Comparison of ENCODE assay signal across 8 cellular contexts in the genomic region with DNA sequence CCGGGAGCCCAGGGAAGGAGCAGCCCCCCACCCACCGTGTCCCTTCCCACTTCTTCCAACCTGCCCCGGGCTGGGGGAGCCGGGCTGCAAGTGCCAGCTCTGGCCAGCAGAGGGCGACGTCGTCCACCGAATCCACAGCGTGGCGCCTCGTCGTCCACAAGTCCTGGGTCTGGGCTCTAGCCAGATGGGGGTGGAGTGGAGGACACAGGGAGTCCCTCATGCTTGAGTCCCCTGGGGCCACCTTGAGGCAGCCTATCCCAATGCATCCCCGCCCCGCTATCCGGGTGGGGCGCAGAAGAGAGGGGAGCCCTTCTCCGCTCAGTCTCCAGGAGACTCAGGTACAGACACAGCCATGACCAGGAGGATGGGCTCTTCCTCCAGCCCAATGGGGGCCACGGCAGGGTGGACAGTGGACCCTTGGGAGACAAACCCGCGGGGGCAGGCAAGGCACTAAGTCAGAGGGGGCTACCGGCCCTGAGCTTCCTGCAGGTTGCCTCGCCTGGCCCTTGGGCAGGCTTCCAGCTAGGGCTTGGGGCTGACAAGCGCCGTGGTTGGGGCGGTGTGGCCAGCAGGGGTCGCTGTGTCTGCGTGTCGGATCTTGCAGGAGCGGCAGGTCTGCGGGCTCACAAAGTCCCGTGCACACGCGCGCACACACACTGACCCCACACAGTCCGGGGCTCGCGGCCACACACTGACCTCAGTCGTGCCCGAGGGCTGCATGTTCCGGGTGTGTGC. TPM values are rescaled to one million over a fixed set of nuclear protein-coding genes. Genes with fewer than 3 reads are reported as not detected.
DNase-seq lines count a peak whose midpoint lies in the region; ATAC-seq, FAIRE-seq and TF ChIP-seq lines count a peak whose summit lies in the region.

No MANE protein-coding gene starts in this region.

- H3K4me3 Mint-ChIP-seq in HFFc6 (peak overlapping the region; percentile 76), astrocyte (ENCODE audit: unreplicated experiment) (peak overlapping the region; percentile 60)

- no peaks in the 10 kb centered on the region for H3K9me2 ChIP-seq in hepatocyte (replicated peaks; ENCODE audit: insufficient read depth)

- TF ChIP-seq CTCF in HFFc6 (IDR thresholded peaks at IDR 0.05) (peak; percentile 93), astrocyte (IDR thresholded peaks at IDR 0.05; ENCODE audit: insufficient read depth, low read depth, low read length) (peak; percentile 69), hepatocyte (IDR thresholded peaks at IDR 0.05; ENCODE audit: poor library complexity) (peak; percentile 78)

- H3K4me2 ChIP-seq in astrocyte (ENCODE audit: low read length) (peak overlapping the region; percentile 87), hepatocyte (peak overlapping the region; percentile 93)

- 4% methylated on average over 40 of the region's 40 CpGs for WGBS in hepatocyte (ENCODE audit: low lambda C conversion rate, missing lambda C conversion rate)
- WGBS in aorta, 2 donors: 2% methylated on average over 40 of the region's 40 CpGs

- no peak overlapping the region for H3K27ac ChIP-seq in astrocyte (ENCODE audit: low read depth, low read length)
- H3K27ac ChIP-seq in hepatocyte: no peak overlapping the region
- H3K27ac ChIP-seq in aorta (ENCODE audit: low read depth in 1 of 2, low read length in 2 of 2): no peak overlapping the region

- intact Hi-C loops in aorta (cut with DNase I): loop anchor here (2.0 to 10.0 kb wide), 5 partner anchors 90 to 208 kb away; a partner anchor contains a TSS

- H3K36me3 ChIP-seq in astrocyte (ENCODE audit: insufficient read depth, low read length): no peaks in the 10 kb centered on the region
- no peaks in the 10 kb centered on the region for H3K36me3 ChIP-seq in hepatocyte (replicated peaks; ENCODE audit: insufficient read depth, low read depth)
- H3K36me3 ChIP-seq in aorta (ENCODE audit: control insufficient read depth in 1 of 2, insufficient read depth in 2 of 2, low read length in 1 of 2): no peaks in the 10 kb centered on the region

- peak; percentile 93 for ATAC-seq in aorta (ENCODE audit: low FRiP score)

- H3K27ac Mint-ChIP-seq in HFFc6: no peak overlapping the region
- no peak overlapping the region for H3K27ac Mint-ChIP-seq in astrocyte (ENCODE audit: unreplicated experiment)

- H3K9me3 ChIP-seq in astrocyte (ENCODE audit: insufficient read depth, low read depth, low read length): no peaks in the 10 kb centered on the region
- H3K9me3 ChIP-seq in hepatocyte (ENCODE audit: low read depth): no peaks in the 10 kb centered on the region
- no peaks in the 10 kb centered on the region for H3K9me3 ChIP-seq in aorta (ENCODE audit: control insufficient read depth, low read length)

- DNase-seq in ELR (ENCODE audit: low read depth) (peak; percentile 85), HFFc6 (peak; percentile 71), NCI-H1436 treated with DMSO at 0.1 percent for 48 hours (lab: John Stamatoyannopoulos, UW) (peak; percentile 43), T-helper 22 cell (ENCODE audit: low read depth) (peak; percentile 70), astrocyte (ENCODE audit: low read depth) (peak; percentile 56), hepatocyte (ENCODE audit: low spot score) (peak; percentile 92), retina (peak; percentile 97), aorta (peak; percentile 95 to 98)

- H3K79me2 ChIP-seq in astrocyte (ENCODE audit: insufficient read depth, low read length) (no peaks in the 10 kb centered on the region), hepatocyte (no peaks in the 10 kb centered on the region)

- H3K27me3 ChIP-seq in astrocyte (ENCODE audit: insufficient read depth, low read length): peaks cover 23% of the 10 kb centered on the region
- H3K27me3 ChIP-seq in hepatocyte: peaks cover 21% of the 10 kb centered on the region
- H3K27me3 ChIP-seq in aorta (ENCODE audit: control insufficient read depth in 1 of 2, insufficient read depth in 2 of 2, low read length in 1 of 2): no peaks in the 10 kb centered on the region

- H3K27me3 Mint-ChIP-seq in HFFc6 (ENCODE audit: insufficient read depth) (peaks cover 20% of the 10 kb centered on the region), astrocyte (ENCODE audit: low read depth, unreplicated experiment) (peaks cover 44% of the 10 kb centered on the region)

- peak overlapping the region; percentile 16 for H3K9ac ChIP-seq in astrocyte (ENCODE audit: low read length)

- H3K4me1 ChIP-seq in astrocyte (ENCODE audit: insufficient read depth, low read length) (peaks cover 7% of the 10 kb centered on the region), hepatocyte (ENCODE audit: insufficient read depth) (peaks cover 7% of the 10 kb centered on the region), aorta (ENCODE audit: control insufficient read depth in 1 of 2, insufficient read depth in 2 of 2, low read length in 2 of 2) (no peaks in the 10 kb centered on the region)

- FAIRE-seq in astrocyte (lab: Jason Lieb, UNC): no peak

- no peaks in the 10 kb centered on the region for H3K9me3 Mint-ChIP-seq in HFFc6
- H3K9me3 Mint-ChIP-seq in astrocyte (ENCODE audit: unreplicated experiment): no peaks in the 10 kb centered on the region

- H3K36me3 Mint-ChIP-seq in HFFc6 (ENCODE audit: low read depth) (no peaks in the 10 kb centered on the region), astrocyte (ENCODE audit: low read depth, unreplicated experiment) (peaks cover 1% of the 10 kb centered on the region)

- H3K4me3 ChIP-seq in astrocyte (ENCODE audit: insufficient read depth, low read depth, low read length) (peak overlapping the region; percentile 41), hepatocyte (peak overlapping the region; percentile 8), aorta (ENCODE audit: low read length in 2 of 2) (no peak overlapping the region)

- H2AFZ ChIP-seq in astrocyte (ENCODE audit: low read depth, low read length) (peak overlapping the region; percentile 73), hepatocyte (peak overlapping the region; percentile 78)

- no peaks in the 10 kb centered on the region for H3K4me1 Mint-ChIP-seq in HFFc6 (ENCODE audit: low read depth)
- H3K4me1 Mint-ChIP-seq in astrocyte (ENCODE audit: low read depth, unreplicated experiment): no peaks in the 10 kb centered on the region

- H4K20me1 ChIP-seq in astrocyte (ENCODE audit: insufficient read depth, low read length) (no peaks in the 10 kb centered on the region), hepatocyte (ENCODE audit: insufficient read depth, poor library complexity, severe bottlenecking) (no peaks in the 10 kb centered on the region)

RNA-seq across cellular contexts. Expression of a gene that starts 5.5 kb away (rescaled TPM):
- total RNA-seq in HFFc6 (2021; fragmentation: NEBNext Ultra II Directional; extraction: Animal tissue kit (Norgen Biotek cat#: 25700)): not detected
- total RNA-seq in astrocyte (not detected in 2 replicates), hepatocyte (1.2 and 1.3 TPM in 2 replicates), aorta (1 to 10 TPM in 1 of 2 donors, not detected in 1; 1.2 TPM)
- polyA plus RNA-seq in hepatocyte (0.50 and 1.2 TPM in 2 replicates), aorta (under 1 TPM in 1 of 2 donors, not detected in 1; 0.08 TPM)

RNA-seq across cellular contexts. Expression of a gene that starts 5.5 kb away (rescaled TPM):
- total RNA-seq in HFFc6 (2021; fragmentation: NEBNext Ultra II Directional; extraction: Animal tissue kit (Norgen Biotek cat#: 25700)): not detected
- total RNA-seq in astrocyte: not detected in 2 replicates
- total RNA-seq in hepatocyte: not detected in 2 replicates
- polyA plus RNA-seq in hepatocyte: 0.23 TPM in 1 of 2 replicates, not detected in the other
- under 1 TPM in 1 of 2 donors, not detected in 1; 0.39 TPM for total RNA-seq in aorta
- polyA plus RNA-seq in aorta: not detected

RNA-seq across cellular contexts. Expression of a gene that starts 16.7 kb away (rescaled TPM):
- total RNA-seq in HFFc6 (2021; fragmentation: NEBNext Ultra II Directional; extraction: Animal tissue kit (Norgen Biotek cat#: 25700)): not detected
- total RNA-seq in astrocyte (not detected in 2 replicates), hepatocyte (0.08 and 1.4 TPM in 2 replicates), aorta (under 1 TPM in 1 of 2 donors, not detected in 1; 0.21 TPM)
- polyA plus RNA-seq in hepatocyte (0.71 and 1.8 TPM in 2 replicates), aorta (not detected)

RNA-seq across cellular contexts. Expression of a gene that starts 58.1 kb away (rescaled TPM):
- total RNA-seq in HFFc6 (2021; fragmentation: NEBNext Ultra II Directional; extraction: Animal tissue kit (Norgen Biotek cat#: 25700)): 100 to 1,000 TPM in 5 of 6 experiments, 10 to 100 TPM in 1; 52.6 to 119 (median 104) TPM
- total RNA-seq in astrocyte (15.9 and 18.8 TPM in 2 replicates), hepatocyte (22.1 and 22.2 TPM in 2 replicates), aorta (10 to 100 TPM in 1 of 2 donors, 1 to 10 TPM in 1; 8.0 to 10.1 TPM)
- polyA plus RNA-seq in hepatocyte (12.6 and 17.3 TPM in 2 replicates), aorta (1 to 10 TPM; 4.6 to 7.9 TPM)

Comparison
In these comparisons a context has a peak if more than half of its experiments do, and no peak if none do; other contexts are left out.
1. DNase-seq: peak in every context shown above with its lines; median percentile 97 in retina; 96 in aorta; 92 in hepatocyte; 85 in ELR; 71 in HFFc6; 70 in T-helper 22 cell; 56 in astrocyte; 43 in NCI-H1436 treated with DMSO at 0.1 percent for 48 hours.
2. H3K4me3 ChIP-seq: peak in astrocyte (single experiment) and hepatocyte (single experiment); none in aorta (0 of 2).
3. Peak in every context shown above with its lines, with median percentiles within 50 percentile points of each other: CTCF ChIP-seq.